In the genomic region with DNA sequence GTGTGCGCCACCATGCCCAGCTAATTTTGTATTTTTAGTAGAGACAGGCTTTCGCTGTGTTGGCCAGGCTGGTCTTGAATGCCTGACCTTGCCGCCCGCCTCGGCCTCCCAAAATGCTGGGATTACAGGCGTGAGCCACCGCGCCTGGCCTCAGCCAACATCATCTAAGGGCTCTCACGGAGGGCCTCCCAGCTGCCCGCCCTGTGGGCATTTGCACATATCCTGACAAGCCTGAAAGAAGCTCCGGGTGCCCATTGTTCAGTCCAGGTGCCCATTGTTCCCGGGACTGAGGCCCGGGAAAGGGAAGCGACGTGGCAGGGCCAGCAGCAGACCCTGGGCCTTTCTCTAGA, we compare ENCODE assay signal across 13 cellular contexts. TPM values are rescaled to one million over a fixed set of nuclear protein-coding genes. Genes with fewer than 3 reads are reported as not detected.
"Had no signal": no experiment of that assay in that cellular context is flagged by ENCODE, and none has a peak within 500 bp of the region (broad histone marks: within the 10 kb centered on the region; RNA-seq: fewer than 3 reads in every experiment).

No MANE protein-coding gene starts in this region.

- H3K27ac Mint-ChIP-seq: activated CD4-positive, alpha-beta memory T cell treated with anti-CD3 and anti-CD28 coated beads for 36 hours; activated CD8-positive, alpha-beta memory T cell treated with anti-CD3 and anti-CD28 coated beads, Interleukin-2, amount 10 ng/mL, durations not matched to agents 7 days and 5 days; activated naive CD4-positive, alpha-beta T cell treated with anti-CD3 and anti-CD28 coated beads, Interleukin-2, amount 10 ng/mL, durations not matched to agents 7 days and 5 days; natural killer cell treated with Interleukin-12 subunit alpha and Interleukin-12 subunit beta and Interleukin-15 and Interleukin-18, amount 100 ng/mL, for 72 hours had no signal

- H3K4me3 Mint-ChIP-seq: activated CD4-positive, alpha-beta memory T cell treated with anti-CD3 and anti-CD28 coated beads for 36 hours; activated CD8-positive, alpha-beta memory T cell treated with anti-CD3 and anti-CD28 coated beads, Interleukin-2, amount 10 ng/mL, durations not matched to agents 7 days and 5 days; activated naive CD4-positive, alpha-beta T cell treated with anti-CD3 and anti-CD28 coated beads, Interleukin-2, amount 10 ng/mL, durations not matched to agents 7 days and 5 days; natural killer cell treated with Interleukin-12 subunit alpha and Interleukin-12 subunit beta and Interleukin-15 and Interleukin-18, amount 100 ng/mL, for 72 hours had no signal

- H3K27ac ChIP-seq: breast epithelium had no signal

- H3K27me3 ChIP-seq: ascending aorta, breast epithelium had no signal

- H3K4me1 ChIP-seq: breast epithelium had no signal

- H3K4me3 ChIP-seq: ascending aorta, breast epithelium, lung had no signal

- H3K36me3 Mint-ChIP-seq: activated CD4-positive, alpha-beta memory T cell treated with anti-CD3 and anti-CD28 coated beads for 36 hours; activated CD8-positive, alpha-beta memory T cell treated with anti-CD3 and anti-CD28 coated beads, Interleukin-2, amount 10 ng/mL, durations not matched to agents 7 days and 5 days; activated naive CD4-positive, alpha-beta T cell treated with anti-CD3 and anti-CD28 coated beads, Interleukin-2, amount 10 ng/mL, durations not matched to agents 7 days and 5 days; natural killer cell treated with Interleukin-12 subunit alpha and Interleukin-12 subunit beta and Interleukin-15 and Interleukin-18, amount 100 ng/mL, for 72 hours had no signal

- H3K36me3 ChIP-seq: breast epithelium had no signal

- H3K27me3 Mint-ChIP-seq: activated CD4-positive, alpha-beta memory T cell treated with anti-CD3 and anti-CD28 coated beads for 36 hours; activated CD8-positive, alpha-beta memory T cell treated with anti-CD3 and anti-CD28 coated beads, Interleukin-2, amount 10 ng/mL, durations not matched to agents 7 days and 5 days; natural killer cell treated with Interleukin-12 subunit alpha and Interleukin-12 subunit beta and Interleukin-15 and Interleukin-18, amount 100 ng/mL, for 72 hours; progenitor cell of endocrine pancreas had no signal

- H3K9me3 ChIP-seq: ascending aorta, breast epithelium had no signal

- H3K9me3 Mint-ChIP-seq: activated CD4-positive, alpha-beta memory T cell treated with anti-CD3 and anti-CD28 coated beads for 36 hours; activated naive CD4-positive, alpha-beta T cell treated with anti-CD3 and anti-CD28 coated beads, Interleukin-2, amount 10 ng/mL, durations not matched to agents 7 days and 5 days; natural killer cell treated with Interleukin-12 subunit alpha and Interleukin-12 subunit beta and Interleukin-15 and Interleukin-18, amount 100 ng/mL, for 72 hours had no signal

RNA-seq across cellular contexts. Expression of a gene that starts 1.5 kb away (rescaled TPM):
- total RNA-seq: activated CD4-positive, alpha-beta memory T cell treated with anti-CD3 and anti-CD28 coated beads for 36 hours; activated CD8-positive, alpha-beta memory T cell treated with anti-CD3 and anti-CD28 coated beads, Interleukin-2, amount 10 ng/mL, durations not matched to agents 7 days and 5 days; ascending aorta; breast epithelium; lung; mononuclear cell; natural killer cell treated with Interleukin-12 subunit alpha and Interleukin-12 subunit beta and Interleukin-15 and Interleukin-18, amount 100 ng/mL, for 72 hours; occipital lobe; right cardiac atrium had no signal
- polyA plus RNA-seq: esophagus, lung, right cardiac atrium, thymus had no signal

RNA-seq across cellular contexts. Expression of a gene that starts 17.8 kb away (rescaled TPM):
- total RNA-seq: activated CD8-positive, alpha-beta memory T cell treated with anti-CD3 and anti-CD28 coated beads, Interleukin-2, amount 10 ng/mL, durations not matched to agents 7 days and 5 days; mononuclear cell; natural killer cell treated with Interleukin-12 subunit alpha and Interleukin-12 subunit beta and Interleukin-15 and Interleukin-18, amount 100 ng/mL, for 72 hours had no signal
